23 cellular contexts compared by ENCODE assay signal in genomic region chr21:27021046-27021445, GRCh38. TPM values are rescaled to one million over a fixed set of nuclear protein-coding genes. Genes with fewer than 3 reads are reported as not detected.
"Had no signal": no experiment of that assay in that cellular context is flagged by ENCODE, and none has a peak within 500 bp of the region (broad histone marks: within the 10 kb centered on the region; RNA-seq: fewer than 3 reads in every experiment).

No MANE protein-coding gene starts in this region.

- H3K36me3 ChIP-seq: left ventricle myocardium inferior, ovary, right atrium auricular region, right lobe of liver, stomach, thyroid gland, transverse colon, upper lobe of left lung, vagina had no signal

- H3K9me3 ChIP-seq: left ventricle myocardium inferior, ovary, right lobe of liver, stomach, testis, thyroid gland, transverse colon, upper lobe of left lung, vagina had no signal

- ATAC-seq: naive thymus-derived CD4-positive, alpha-beta T cell; natural killer cell treated with Interleukin-12 subunit alpha and Interleukin-12 subunit beta and Interleukin-15 and Interleukin-18, amount 100 ng/mL, for 72 hours; right lobe of liver; stimulated activated naive B cell treated with anti-CD40 and anti-IgM and Interleukin-4, amounts not matched to agents 10 μg/mL and 1 μg/mL and 100 μg/mL, for 72 hours; stimulated activated naive CD8-positive, alpha-beta T cell treated with anti-CD3 and anti-CD28 coated beads, Interleukin-15, Interleukin-2, amounts not matched to agents 100 U/mL and 50 U/mL, for 24 hours had no signal

- H3K4me3 ChIP-seq: left ventricle myocardium inferior, lung, ovary, right atrium auricular region, right lobe of liver, skin epidermis, stomach, testis, thyroid gland, transverse colon, upper lobe of left lung, vagina had no signal

- H3K4me1 ChIP-seq: right atrium auricular region, right lobe of liver, stomach, testis, thyroid gland, transverse colon, upper lobe of left lung, vagina had no signal

- H3K27ac ChIP-seq: left ventricle myocardium inferior, ovary, right atrium auricular region, right lobe of liver, skin epidermis, stomach, testis, thyroid gland, transverse colon, upper lobe of left lung, vagina had no signal

- DNase-seq: islet precursor cell; left ventricle myocardium inferior; mesendoderm; naive thymus-derived CD4-positive, alpha-beta T cell; ovary; right lobe of liver; stimulated activated CD4-positive, alpha-beta T cell treated with anti-CD3 and anti-CD28 coated beads, Interleukin-12 subunit alpha, Interleukin-12 subunit beta, amount 100 ng/mL, for 4 hours; stimulated activated CD4-positive, alpha-beta T cell treated with anti-CD3 and anti-CD28 coated beads, Interleukin-15, amount 100 ng/mL, for 24 hours; stimulated activated CD4-positive, alpha-beta T cell treated with anti-CD3 and anti-CD28 coated beads, Interleukin-2, amount 100 ng/mL, for 24 hours; stimulated activated CD4-positive, alpha-beta T cell treated with anti-CD3 and anti-CD28 coated beads, Interleukin-4, amount 100 ng/mL, for 1 hour; stimulated activated naive B cell treated with anti-CD40 and anti-IgM and Interleukin-4, amounts not matched to agents 10 μg/mL and 1 μg/mL and 100 μg/mL, for 72 hours; stimulated activated naive CD8-positive, alpha-beta T cell treated with anti-CD3 and anti-CD28 coated beads, Interleukin-15, Interleukin-2, amounts not matched to agents 100 U/mL and 50 U/mL, for 24 hours; stomach; testis; thyroid gland; transverse colon; upper lobe of left lung had no signal

- H3K27me3 ChIP-seq: ovary, right atrium auricular region, right lobe of liver, stomach, testis, thyroid gland, transverse colon, upper lobe of left lung, vagina had no signal

RNA-seq across cellular contexts. Expression of gene ADAMTS5, which starts 54.2 kb away (rescaled TPM):
- total RNA-seq: natural killer cell treated with Interleukin-12 subunit alpha and Interleukin-12 subunit beta and Interleukin-15 and Interleukin-18, amount 100 ng/mL, for 72 hours; pulmonary artery endothelial cell had no signal
